ENCODE assay signal across 32 cellular contexts in genomic region chr10:77339156-77339555, GRCh38.
DNase-seq lines count a peak whose midpoint lies in the region; ATAC-seq, FAIRE-seq and TF ChIP-seq lines count a peak whose summit lies in the region.
"Had no signal": no experiment of that assay in that cellular context is flagged by ENCODE, and none has a peak within 500 bp of the region (broad histone marks: within the 10 kb centered on the region; RNA-seq: fewer than 3 reads in every experiment).

No MANE protein-coding gene starts in this region.

- H2AFZ ChIP-seq in H1 (ENCODE audit: low read length), result no peak overlapping the region

- TF ChIP-seq RAD21 in H1 (IDR thresholded peaks at IDR 0.05 in 1 of 2, conservative IDR thresholded peaks at IDR 0.05 in 1 of 2; ENCODE audit: low read depth in 2 of 2, low read length in 2 of 2), result no peak

- no peaks in the 10 kb centered on the region for H3K79me1 ChIP-seq in H1 (ENCODE audit: low read depth, low read length)

- H3K79me2 ChIP-seq in H1 (ENCODE audit: control insufficient read depth in 1 of 2, insufficient read depth in 2 of 2, low read length in 2 of 2), result no peaks in the 10 kb centered on the region

- WGBS in H1 (ENCODE audit: extremely low coverage in 1 of 2, insufficient coverage in 1 of 2, insufficient read length in 1 of 2, insufficient replicate concordance in 2 of 2, low coverage in 1 of 2, low lambda C conversion rate in 2 of 2, missing lambda C conversion rate in 1 of 2), 2 experiments, result 95% methylated on average over 1 of the region's 1 CpG; no CpG with 5 or more reads in 1 of the 2 experiments

- peak overlapping the region; percentile 1; the same call in 1 of the 2 replicates for H4K8ac ChIP-seq in H1 (ENCODE audit: extremely low read depth, insufficient read depth, low read length)

- H2BK120ac ChIP-seq in H1 (replicated peaks; ENCODE audit: low read depth, low read length), result no peak overlapping the region

- H3K18ac ChIP-seq in H1 (ENCODE audit: extremely low read depth, low read length), result no peak overlapping the region

- H4K91ac ChIP-seq in H1 (replicated peaks; ENCODE audit: insufficient read length, low read length), result no peak overlapping the region

- POLR2A ChIA-PET in H1 (lab: Charles Lee; ENCODE audit: partially characterized antibody), result no interaction called here

- H3K23me2 ChIP-seq in H1 (ENCODE audit: low read depth, low read length), result no peaks in the 10 kb centered on the region

- H3K4ac ChIP-seq in H1 (replicated peaks; ENCODE audit: insufficient read length, low read depth, low read length), result no peak overlapping the region

- no peak for ATAC-seq in HG03045 (IDR thresholded peaks at IDR 0.05; ENCODE audit: unreplicated experiment)
- ATAC-seq: A549; CD8-positive, alpha-beta T cell had no signal

- CTCF ChIA-PET in H1 (lab: Charles Lee; ENCODE audit: partially characterized antibody), result interaction anchor here (0.6 to 1.0 kb wide), 5 partner anchors 11 to 321 kb away, joined by 3 to 5 read pairs (median 3); no protein-coding TSS in a partner anchor

- DNase-seq in SJCRH30 (no peak), bronchial epithelial cell (ENCODE audit: low read depth) (no peak), H1 (ENCODE audit: low read depth in 1 of 2, low spot score in 2 of 2) (no peak)
- no peak for DNase-seq in stimulated activated CD4-positive, alpha-beta T cell treated with anti-CD3 and anti-CD28 coated beads, Interleukin-15, amount 100 ng/mL, for 24 hours
- no peak for DNase-seq in activated naive CD4-positive, alpha-beta T cell treated with anti-CD3 and anti-CD28 coated beads, Interleukin-2, amount 50 U/mL, for 16 hours
- DNase-seq: 8988T; ACHN; AML-193; BE2C; C1 segment of cervical spinal cord; Caco-2; Calu3; CD4-positive, alpha-beta memory T cell; CD4-positive, alpha-beta T cell; CD4-positive, CD25-positive, alpha-beta regulatory T cell; CD8-positive, alpha-beta memory T cell; CD8-positive, alpha-beta T cell; COR-L47; DMS 273 treated with DMSO at 0.1 percent for 48 hours; DMS153; DMS79; DMS79 treated with DMSO at 0.1 percent for 48 hours; DND-41; EL had no signal

- no peak overlapping the region for H2BK20ac ChIP-seq in H1 (ENCODE audit: low read length)

- H3K9ac ChIP-seq in H1 (replicated peaks in 1 of 4; ENCODE audit: extremely low read depth in 1 of 4, low read depth in 3 of 4, low read length in 3 of 4), result no peak overlapping the region
- H3K9ac ChIP-seq: BLaER1; BLaER1 treated with 17β-estradiol and CSF1 and Interleukin-3, amounts not matched to agents 10 nM and 100 nM had no signal

- FAIRE-seq in bronchial epithelial cell (lab: Jason Lieb, UNC) (peak; percentile 58), H1 (lab: Jason Lieb, UNC) (no peak)
- FAIRE-seq: A204.1, A549, D721Med had no signal

- TF ChIP-seq EP300 in H1 (IDR thresholded peaks at IDR 0.05; ENCODE audit: borderline replicate concordance in 1 of 2, low read depth in 2 of 2, low read length in 2 of 2), result no peak

- no peak overlapping the region for H3K4me3 ChIP-seq in SJCRH30
- no peak overlapping the region for H3K4me3 ChIP-seq in bronchial epithelial cell (ENCODE audit: low read depth, low read length)
- no peak overlapping the region for H3K4me3 ChIP-seq in H1 (ENCODE audit: extremely low read depth in 1 of 4, insufficient read depth in 2 of 4, low read depth in 3 of 4, low read length in 4 of 4)
- H3K4me3 ChIP-seq: A549; BLaER1; BLaER1 treated with 17β-estradiol and CSF1 and Interleukin-3, amounts not matched to agents 10 nM and 100 nM had no signal

- no peak overlapping the region for H3K14ac ChIP-seq in H1 (ENCODE audit: insufficient read length)

- H2BK5ac ChIP-seq in H1 (ENCODE audit: low read depth, low read length), result no peak overlapping the region

- no peak overlapping the region for H2BK15ac ChIP-seq in H1 (ENCODE audit: low read length)

- no peaks in the 10 kb centered on the region for H3K36me3 ChIP-seq in SJCRH30
- no peaks in the 10 kb centered on the region for H3K36me3 ChIP-seq in bronchial epithelial cell (ENCODE audit: control insufficient read depth, insufficient read depth, low read length)
- no peaks in the 10 kb centered on the region for H3K36me3 ChIP-seq in H1 (ENCODE audit: control insufficient read depth in 2 of 4, insufficient read depth in 4 of 4, low read length in 3 of 4)
- H3K36me3 ChIP-seq: BE2C; BLaER1; BLaER1 treated with 17β-estradiol and CSF1 and Interleukin-3, amounts not matched to agents 10 nM and 100 nM had no signal

- H3K27me3 ChIP-seq in SJCRH30, result no peaks in the 10 kb centered on the region
- no peaks in the 10 kb centered on the region for H3K27me3 ChIP-seq in bronchial epithelial cell (ENCODE audit: control insufficient read depth, insufficient read depth, low read length)
- H3K27me3 ChIP-seq in H1 (replicated peaks in 1 of 4; ENCODE audit: control insufficient read depth in 3 of 4, extremely low read depth in 1 of 4, insufficient read depth in 3 of 4, low read length in 3 of 4), result no peaks in the 10 kb centered on the region
- H3K27me3 ChIP-seq: BE2C; BLaER1; BLaER1 treated with 17β-estradiol and CSF1 and Interleukin-3, amounts not matched to agents 10 nM and 100 nM had no signal

- TF ChIP-seq CTCF in bronchial epithelial cell (IDR thresholded peaks at IDR 0.05; ENCODE audit: insufficient read depth, low read length, severe bottlenecking), result no peak
- no peak for TF ChIP-seq CTCF in H1 (IDR thresholded peaks at IDR 0.05; ENCODE audit: control extremely low read depth in 1 of 3, insufficient read depth in 1 of 3, low read depth in 1 of 3, low read length in 3 of 3)

- H3K27ac ChIP-seq in SJCRH30 (peak overlapping the region; percentile 68), H1 (ENCODE audit: low read depth, low read length) (no peak overlapping the region)
- H3K27ac ChIP-seq: 22Rv1; A549; BLaER1; BLaER1 treated with 17β-estradiol and CSF1 and Interleukin-3, amounts not matched to agents 10 nM and 100 nM; C4-2B had no signal

- no peaks in the 10 kb centered on the region for H4K20me1 ChIP-seq in H1 (replicated peaks in 1 of 2; ENCODE audit: control insufficient read depth in 1 of 2, insufficient read depth in 2 of 2, low read length in 2 of 2)
- H4K20me1 ChIP-seq: BLaER1 had no signal

- H3K56ac ChIP-seq in H1 (replicated peaks; ENCODE audit: insufficient read length, low read depth, low read length), result no peak overlapping the region

- H3K4me1 ChIP-seq in SJCRH30, result peaks cover 8% of the 10 kb centered on the region; the same call in 1 of the 2 replicates
- no peaks in the 10 kb centered on the region for H3K4me1 ChIP-seq in H1 (replicated peaks in 1 of 4; ENCODE audit: control insufficient read depth in 3 of 4, insufficient read depth in 4 of 4, low read length in 3 of 4)
- H3K4me1 ChIP-seq: BE2C; BLaER1; BLaER1 treated with 17β-estradiol and CSF1 and Interleukin-3, amounts not matched to agents 10 nM and 100 nM had no signal

- no peak overlapping the region for H2BK12ac ChIP-seq in H1 (ENCODE audit: low read depth, low read length)

- no peak overlapping the region for H3K4me2 ChIP-seq in H1 (ENCODE audit: insufficient read depth in 1 of 2, low read depth in 2 of 2, low read length in 2 of 2)
- H3K4me2 ChIP-seq: A549; BLaER1; BLaER1 treated with 17β-estradiol and CSF1 and Interleukin-3, amounts not matched to agents 10 nM and 100 nM had no signal

- no peak for TF ChIP-seq POLR2A in H1 (IDR thresholded peaks at IDR 0.05; ENCODE audit: control extremely low read depth in 1 of 2, low read depth in 2 of 2, low read length in 2 of 2)

- H3K9me3 ChIP-seq in SJCRH30 (replicated peaks), result peaks cover 10% of the 10 kb centered on the region
- peaks cover 5 to 7% of the 10 kb centered on the region in 2 experiments; a peak in 2 of 4 replicates for H3K9me3 ChIP-seq in H1 (ENCODE audit: insufficient read depth in 2 of 2, low read depth in 1 of 2, low read length in 1 of 2)
- H3K9me3 ChIP-seq: BE2C had no signal

- H3K23ac ChIP-seq in H1 (ENCODE audit: insufficient read length), result no peak overlapping the region

- no peak overlapping the region for H2AK5ac ChIP-seq in H1 (ENCODE audit: low read depth, low read length)

- H4K5ac ChIP-seq in H1 (ENCODE audit: insufficient read length, low read depth, low read length), result no peak overlapping the region

TF ChIP-seq in H1, 55 proteins besides CTCF, POLR2A, EP300 and RAD21:
- no peak for TF ChIP-seq CBX5 (IDR thresholded peaks at IDR 0.05; ENCODE audit: low read depth, low read length)
- no peak for TF ChIP-seq MAFK (IDR thresholded peaks at IDR 0.05; ENCODE audit: low read depth, low read length)
- TF ChIP-seq, protein P1, sequence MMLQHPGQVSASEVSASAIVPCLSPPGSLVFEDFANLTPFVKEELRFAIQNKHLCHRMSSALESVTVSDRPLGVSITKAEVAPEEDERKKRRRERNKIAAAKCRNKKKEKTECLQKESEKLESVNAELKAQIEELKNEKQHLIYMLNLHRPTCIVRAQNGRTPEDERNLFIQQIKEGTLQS (IDR thresholded peaks at IDR 0.05; ENCODE audit: insufficient read depth, low read depth, low read length), result no peak
- no peak for TF ChIP-seq KDM5A (IDR thresholded peaks at IDR 0.05; ENCODE audit: low read length)
- no peak for TF ChIP-seq SP1 (IDR thresholded peaks at IDR 0.05; ENCODE audit: low read depth, low read length)
- no peak for TF ChIP-seq CREB1 (IDR thresholded peaks at IDR 0.05)
- TF ChIP-seq RFX5 (IDR thresholded peaks at IDR 0.05; ENCODE audit: borderline replicate concordance, low read depth, low read length), result no peak
- no peak for TF ChIP-seq E2F6 (IDR thresholded peaks at IDR 0.05)
- TF ChIP-seq RXRA (IDR thresholded peaks at IDR 0.05; ENCODE audit: insufficient read depth, low read depth, low read length), result no peak
- no peak for TF ChIP-seq YY1 (IDR thresholded peaks at IDR 0.05; ENCODE audit: low read depth, low read length)
- no peak for TF ChIP-seq TBP (IDR thresholded peaks at IDR 0.05; ENCODE audit: low read depth, low read length)
- no peak for TF ChIP-seq ASH2L (IDR thresholded peaks at IDR 0.05; ENCODE audit: low read length)
- TF ChIP-seq BCL11A (IDR thresholded peaks at IDR 0.05; ENCODE audit: low read depth in 2 of 2, low read length in 2 of 2), result no peak
- TF ChIP-seq MAX (IDR thresholded peaks at IDR 0.05), result no peak
- TF ChIP-seq TCF12 (IDR thresholded peaks at IDR 0.05; ENCODE audit: low read depth, low read length), result no peak
- TF ChIP-seq TAF7 (optimal IDR thresholded peaks at IDR 0.05; ENCODE audit: borderline replicate concordance, low read depth, low read length), result no peak
- TF ChIP-seq SP4 (IDR thresholded peaks at IDR 0.05; ENCODE audit: low read length), result no peak
